ENCODE assay signal across 8 cellular contexts in the genomic region with DNA sequence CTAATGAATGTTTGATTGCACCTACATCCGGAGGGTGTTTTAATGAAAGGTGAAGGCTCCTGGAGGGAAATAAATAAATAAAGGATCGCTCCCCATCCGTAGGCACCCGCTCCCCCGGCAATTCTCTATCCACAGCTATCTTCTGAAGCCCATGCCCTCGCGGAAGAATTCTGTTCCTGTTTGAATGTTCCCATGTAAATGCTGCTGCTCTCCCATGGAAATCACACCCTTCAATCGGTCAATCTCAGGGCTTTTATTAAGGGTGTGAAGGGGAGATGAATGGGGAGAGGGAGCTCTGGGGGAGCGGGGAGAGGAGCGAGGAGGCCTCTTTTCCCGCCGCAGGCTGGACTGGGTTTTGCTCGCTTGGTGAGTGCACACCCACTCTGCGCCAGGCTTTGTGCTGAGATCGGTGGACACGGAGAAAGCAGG. TPM values are rescaled to one million over a fixed set of nuclear protein-coding genes. Genes with fewer than 3 reads are reported as not detected.
DNase-seq lines count a peak whose midpoint lies in the region; ATAC-seq and TF ChIP-seq lines count a peak whose summit lies in the region.

No MANE protein-coding gene starts in this region.

- H3K9me3 ChIP-seq in gastrocnemius medialis, result no peaks in the 10 kb centered on the region

- intact Hi-C loops in gastrocnemius medialis (cut with DNase I; ENCODE audit: low total_unique reads), result no loop called here

- ATAC-seq in gastrocnemius medialis (no peak), GM21723 (IDR thresholded peaks at IDR 0.05; ENCODE audit: unreplicated experiment) (no peak), GM18519 (IDR thresholded peaks at IDR 0.05; ENCODE audit: low FRiP score, unreplicated experiment) (no peak)

- no peak for TF ChIP-seq CTCF in WI38 (IDR thresholded peaks at IDR 0.05; ENCODE audit: low read depth, low read length)
- TF ChIP-seq CTCF in foreskin fibroblast (IDR thresholded peaks at IDR 0.05; ENCODE audit: low read depth, low read length), result no peak
- no peak for TF ChIP-seq CTCF in gastrocnemius medialis (IDR thresholded peaks at IDR 0.05 in 4 of 5, conservative IDR thresholded peaks at IDR 0.05 in 1 of 5)

- H3K27me3 ChIP-seq in gastrocnemius medialis, result peaks cover 33 to 49% (median 43%) of the 10 kb centered on the region in 3 donors

- no peak for TF ChIP-seq POLR2A in gastrocnemius medialis (IDR thresholded peaks at IDR 0.05)

- DNase-seq in NCI-H1092 treated with DMSO at 0.1 percent for 48 hours (lab: John Stamatoyannopoulos, UW) (peak; percentile 41), NCI-H1092 (lab: John Stamatoyannopoulos, UW) (no peak), foreskin fibroblast (peak; percentile 11 to 49), gastrocnemius medialis (no peak), SW480 (ENCODE audit: low spot score) (no peak)

- peaks cover 10 to 14% of the 10 kb centered on the region in 2 donors for H3K4me1 ChIP-seq in gastrocnemius medialis

- H3K4me3 ChIP-seq in WI38 (ENCODE audit: low read depth, low read length) (peak overlapping the region; percentile 56), foreskin fibroblast (ENCODE audit: low read depth in 1 of 2, low read length in 2 of 2) (peak overlapping the region; percentile 46 to 54), gastrocnemius medialis (peak overlapping the region; percentile 48 to 78 (median 63))

- H3K27ac ChIP-seq in gastrocnemius medialis, result no peak overlapping the region

- H3K36me3 ChIP-seq in gastrocnemius medialis, result no peaks in the 10 kb centered on the region

- in situ Hi-C loops in gastrocnemius medialis (cut with MboI; ENCODE audit: low sequenced_read_pairs in 4 of 4), result loop anchor here in 3 of 4 donors (5.0 to 10.0 kb wide), 2 partner anchors 179 to 182 kb away; no protein-coding TSS in a partner anchor

RNA-seq across cellular contexts. Expression of gene ARAP3, which starts 21.1 kb away (rescaled TPM):
- total RNA-seq in gastrocnemius medialis, result 1 to 10 TPM; 1.6 to 5.5 (median 3.0) TPM

RNA-seq across cellular contexts. Expression of gene FCHSD1, which starts 51.9 kb away (rescaled TPM):
- total RNA-seq in gastrocnemius medialis, result 1 to 10 TPM in 1 of 4 donors, under 1 TPM in 3; 0.32 to 2.6 (median 0.65) TPM

Comparison
In these comparisons a context has a peak if more than half of its experiments do, and no peak if none do; other contexts are left out.
1. DNase-seq: peak in NCI-H1092 treated with DMSO at 0.1 percent for 48 hours (single experiment) and foreskin fibroblast (2 of 2); none in NCI-H1092 (single experiment), gastrocnemius medialis (0 of 2) and SW480 (single experiment).
2. Peak in every context shown above with its lines, with median percentiles within 50 percentile points of each other: H3K4me3 ChIP-seq.